ENCODE assay signal across 8 cellular contexts in the genomic region with DNA sequence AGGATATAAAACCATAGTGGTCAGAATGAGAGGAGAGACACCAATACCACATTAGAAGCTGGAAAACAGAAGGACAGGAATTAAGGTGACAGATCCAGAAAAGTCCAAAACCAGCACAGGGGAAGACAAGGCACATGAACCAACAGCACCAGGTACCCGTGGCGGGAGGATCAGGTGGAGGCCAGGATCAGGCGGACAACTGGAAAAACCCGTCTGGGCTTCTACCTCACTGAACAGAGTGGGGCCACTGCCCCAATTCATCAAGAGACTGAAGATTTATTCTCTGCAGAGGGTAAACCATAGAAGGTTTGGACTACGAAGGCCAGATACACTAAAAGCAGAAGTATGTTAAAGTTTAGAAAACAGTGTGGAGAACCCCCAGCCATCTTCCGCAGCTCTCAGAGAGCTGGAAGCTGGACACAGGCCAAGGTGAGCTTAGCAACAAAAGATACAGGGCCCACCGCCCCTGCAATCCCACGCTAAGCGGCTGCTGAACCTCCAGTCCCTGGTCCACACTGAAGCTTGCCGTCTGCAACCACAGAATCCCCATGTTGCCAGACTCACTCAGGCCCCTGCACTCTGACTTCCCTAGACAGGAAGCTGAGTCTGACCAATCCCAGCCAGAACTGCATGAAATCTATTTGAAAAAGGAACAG. TPM values are rescaled to one million over a fixed set of nuclear protein-coding genes. Genes with fewer than 3 reads are reported as not detected.
DNase-seq lines count a peak whose midpoint lies in the region; ATAC-seq and TF ChIP-seq lines count a peak whose summit lies in the region.
"Had no signal": no experiment of that assay in that cellular context is flagged by ENCODE, and none has a peak within 500 bp of the region (broad histone marks: within the 10 kb centered on the region; RNA-seq: fewer than 3 reads in every experiment).

No MANE protein-coding gene starts in this region.

- ATAC-seq in GM21390 (IDR thresholded peaks at IDR 0.05; ENCODE audit: unreplicated experiment): peak; percentile 60
- ATAC-seq in GM18870 (IDR thresholded peaks at IDR 0.05; ENCODE audit: unreplicated experiment): no peak
- ATAC-seq: stimulated activated effector memory CD8-positive, alpha-beta T cell treated with anti-CD3 and anti-CD28 coated beads, Interleukin-12 subunit alpha, Interleukin-12 subunit beta, amount 100 ng/mL, for 72 hours had no signal

- CTCF ChIA-PET in activated CD4-positive, alpha-beta memory T cell treated with anti-CD3 and anti-CD28 coated beads, Interleukin-2, amount 10 ng/mL, durations not matched to agents 7 days and 5 days (lab: Charles Lee): no interaction called here

- H3K36me3 Mint-ChIP-seq in activated CD4-positive, alpha-beta memory T cell treated with anti-CD3 and anti-CD28 coated beads, Interleukin-2, amount 10 ng/mL, durations not matched to agents 7 days and 5 days (ENCODE audit: low read depth): peaks cover 3% of the 10 kb centered on the region
- H3K36me3 Mint-ChIP-seq: stimulated activated effector memory CD8-positive, alpha-beta T cell treated with anti-CD3 and anti-CD28 coated beads, Interleukin-12 subunit alpha, Interleukin-12 subunit beta, amount 100 ng/mL, for 72 hours had no signal

- no peak overlapping the region for H3K27ac Mint-ChIP-seq in activated CD4-positive, alpha-beta memory T cell treated with anti-CD3 and anti-CD28 coated beads, Interleukin-2, amount 10 ng/mL, durations not matched to agents 7 days and 5 days
- H3K27ac Mint-ChIP-seq: stimulated activated effector memory CD8-positive, alpha-beta T cell treated with anti-CD3 and anti-CD28 coated beads, Interleukin-12 subunit alpha, Interleukin-12 subunit beta, amount 100 ng/mL, for 72 hours had no signal

- POLR2A ChIA-PET in activated CD4-positive, alpha-beta memory T cell treated with anti-CD3 and anti-CD28 coated beads, Interleukin-2, amount 10 ng/mL, durations not matched to agents 7 days and 5 days (lab: Charles Lee): no interaction called here

- peak; percentile 54 for DNase-seq in NCI-H510A treated with DMSO at 0.1 percent for 48 hours (lab: John Stamatoyannopoulos, UW)
- DNase-seq in fibroblast of mammary gland (ENCODE audit: low read depth): peak; percentile 49
- DNase-seq in substantia nigra (lab: John Stamatoyannopoulos, UW): peak in 1 of 49 donors; percentile 30
- no peak for DNase-seq in activated CD4-positive, alpha-beta memory T cell treated with anti-CD3 and anti-CD28 coated beads, Interleukin-2, amount 10 ng/mL, durations not matched to agents 7 days and 5 days
- no peak for DNase-seq in NCI-H2196 treated with DMSO at 0.1 percent for 48 hours (lab: John Stamatoyannopoulos, UW; ENCODE audit: unreplicated experiment)

- H3K4me3 ChIP-seq in fibroblast of mammary gland (ENCODE audit: control insufficient read depth, low read depth, low read length): no peak overlapping the region

- H3K9me3 Mint-ChIP-seq in activated CD4-positive, alpha-beta memory T cell treated with anti-CD3 and anti-CD28 coated beads, Interleukin-2, amount 10 ng/mL, durations not matched to agents 7 days and 5 days: no peaks in the 10 kb centered on the region
- H3K9me3 Mint-ChIP-seq: stimulated activated effector memory CD8-positive, alpha-beta T cell treated with anti-CD3 and anti-CD28 coated beads, Interleukin-12 subunit alpha, Interleukin-12 subunit beta, amount 100 ng/mL, for 72 hours had no signal

- H3K27ac ChIP-seq in substantia nigra (ENCODE audit: low read depth, low read length, poor library complexity, severe bottlenecking): peak overlapping the region; percentile 46

- H3K27me3 Mint-ChIP-seq in activated CD4-positive, alpha-beta memory T cell treated with anti-CD3 and anti-CD28 coated beads, Interleukin-2, amount 10 ng/mL, durations not matched to agents 7 days and 5 days: no peaks in the 10 kb centered on the region

- no peak overlapping the region for H3K4me3 Mint-ChIP-seq in activated CD4-positive, alpha-beta memory T cell treated with anti-CD3 and anti-CD28 coated beads, Interleukin-2, amount 10 ng/mL, durations not matched to agents 7 days and 5 days
- H3K4me3 Mint-ChIP-seq: stimulated activated effector memory CD8-positive, alpha-beta T cell treated with anti-CD3 and anti-CD28 coated beads, Interleukin-12 subunit alpha, Interleukin-12 subunit beta, amount 100 ng/mL, for 72 hours had no signal

- H3K4me1 Mint-ChIP-seq in activated CD4-positive, alpha-beta memory T cell treated with anti-CD3 and anti-CD28 coated beads, Interleukin-2, amount 10 ng/mL, durations not matched to agents 7 days and 5 days: peaks cover 4% of the 10 kb centered on the region

- TF ChIP-seq CTCF in fibroblast of mammary gland (conservative IDR thresholded peaks at IDR 0.05; ENCODE audit: control insufficient read depth, insufficient read depth, low read depth, low read length): no peak

RNA-seq across cellular contexts. Expression of gene ABHD12, which starts 29.9 kb away (rescaled TPM):
- total RNA-seq in activated CD4-positive, alpha-beta memory T cell treated with anti-CD3 and anti-CD28 coated beads, Interleukin-2, amount 10 ng/mL, durations not matched to agents 7 days and 5 days: 10 to 100 TPM; 30.8 to 31.7 TPM

RNA-seq across cellular contexts. Expression of gene GINS1, which starts 46.7 kb away (rescaled TPM):
- 10 to 100 TPM; 27.5 to 28.0 TPM for total RNA-seq in activated CD4-positive, alpha-beta memory T cell treated with anti-CD3 and anti-CD28 coated beads, Interleukin-2, amount 10 ng/mL, durations not matched to agents 7 days and 5 days

Comparison
In these comparisons a context has a peak if more than half of its experiments do, and no peak if none do; other contexts are left out.
1. DNase-seq: peak in NCI-H510A treated with DMSO at 0.1 percent for 48 hours (single experiment) and fibroblast of mammary gland (single experiment); none in activated CD4-positive, alpha-beta memory T cell treated with anti-CD3 and anti-CD28 coated beads, Interleukin-2, amount 10 ng/mL, durations not matched to agents 7 days and 5 days (single experiment) and NCI-H2196 treated with DMSO at 0.1 percent for 48 hours (single experiment).